In genomic region chr14:55835985-55836384, GRCh38 we compare ENCODE assay signal across 8 cellular contexts.
"Had no signal": no experiment of that assay in that cellular context is flagged by ENCODE, and none has a peak within 500 bp of the region (broad histone marks: within the 10 kb centered on the region; RNA-seq: fewer than 3 reads in every experiment).

No MANE protein-coding gene starts in this region.

- FAIRE-seq: G401.6, GM12878, GM12891, GM12892, GM18507, GM19239 had no signal

- ATAC-seq: GM12878 had no signal

- H3K4me3 ChIP-seq: GM12878 had no signal

- DNase-seq: GDM1, GF-D8 had no signal
